8 cellular contexts compared by ENCODE assay signal in genomic region chr12:24947541-24948451, GRCh38. TPM values are rescaled to one million over a fixed set of nuclear protein-coding genes. Genes with fewer than 3 reads are reported as not detected.
A peak's percentile ranks its signal among the peaks of the same experiment; 100 is the strongest.
DNase-seq lines count a peak whose midpoint lies in the region; ATAC-seq, FAIRE-seq and TF ChIP-seq lines count a peak whose summit lies in the region.

No MANE protein-coding gene starts in this region.

- H3K4me1 ChIP-seq in endocrine pancreas (ENCODE audit: control insufficient read depth, insufficient read depth, low read length) (no peaks in the 10 kb centered on the region), pancreas (peaks cover 0 to 13% (median 5%) of the 10 kb centered on the region in 3 donors)

- intact Hi-C loops in pancreas (cut with DNase I): no loop called here

- no peak overlapping the region for H3K9ac ChIP-seq in endocrine pancreas (ENCODE audit: control insufficient read depth, insufficient read depth, low read length)

- no peak for FAIRE-seq in pancreas (lab: Jason Lieb, UNC)

- H3K36me3 ChIP-seq in endocrine pancreas (ENCODE audit: control insufficient read depth, insufficient read depth, low read length): no peaks in the 10 kb centered on the region
- no peaks in the 10 kb centered on the region for H3K36me3 ChIP-seq in pancreas

- no peaks in the 10 kb centered on the region for H3K9me3 ChIP-seq in endocrine pancreas (ENCODE audit: control insufficient read depth, low read length)
- H3K9me3 ChIP-seq in pancreas: no peaks in the 10 kb centered on the region

- peaks cover 11% of the 10 kb centered on the region for H3K27me3 ChIP-seq in endocrine pancreas (ENCODE audit: control insufficient read depth, insufficient read depth, low read length)
- H3K27me3 ChIP-seq in pancreas: no peaks in the 10 kb centered on the region

- peak overlapping the region; percentile 42 to 85 (median 58) for H3K27ac ChIP-seq in pancreas

- TF ChIP-seq CTCF in GM13976 (IDR thresholded peaks at IDR 0.05; ENCODE audit: borderline replicate concordance, control extremely low read depth, extremely low read depth, insufficient read depth, missing control alignments): no peak
- no peak for TF ChIP-seq CTCF in pancreas (IDR thresholded peaks at IDR 0.05)

- peak overlapping the region; percentile 85 for H3K4me3 ChIP-seq in endocrine pancreas (ENCODE audit: control insufficient read depth, insufficient read depth, low read length)
- H3K4me3 ChIP-seq in pancreas: peak overlapping the region; percentile 41 to 73 (median 53)

- peak; percentile 52 for DNase-seq in GM13976 (ENCODE audit: low spot score)
- peak; percentile 35 to 55 for DNase-seq in NCI-H526 (lab: John Stamatoyannopoulos, UW)
- no peak for DNase-seq in pancreas
- no peak for DNase-seq in stimulated activated CD4-positive, alpha-beta T cell treated with anti-CD3 and anti-CD28 coated beads, Interleukin-1b, Interleukin-23, amount 100 ng/mL, for 48 hours
- DNase-seq in SIG-M5 (lab: John Stamatoyannopoulos, UW): no peak
- DNase-seq in SKM-1 (lab: John Stamatoyannopoulos, UW; ENCODE audit: unreplicated experiment): no peak

- ATAC-seq in pancreas (peak in 2 of 4 donors; percentile 6), GM18867 (IDR thresholded peaks at IDR 0.05; ENCODE audit: unreplicated experiment) (no peak)

- 28 to 29% methylated on average over 12 of the region's 12 CpGs for WGBS in pancreas, 2 donors

- in situ Hi-C loops in GM13976 (cut with MboI; ENCODE audit: low sequenced_read_pairs, unreplicated experiment): no loop called here

RNA-seq across cellular contexts. Expression of gene BCAT1, which starts 1.1 kb away (rescaled TPM):
- 100 to 1,000 TPM in 1 of 6 donors, 10 to 100 TPM in 5; 54.4 to 121 (median 73.4) TPM for total RNA-seq in pancreas
- polyA plus RNA-seq in pancreas: 1 to 10 TPM; 7.6 to 9.6 TPM

Comparison
In these comparisons a context has a peak if more than half of its experiments do, and no peak if none do; other contexts are left out.
1. DNase-seq: peak in GM13976 (single experiment) and NCI-H526 (2 of 2); none in pancreas (0 of 6), stimulated activated CD4-positive, alpha-beta T cell treated with anti-CD3 and anti-CD28 coated beads, Interleukin-1b, Interleukin-23, amount 100 ng/mL, for 48 hours (single experiment), SIG-M5 (single experiment) and SKM-1 (single experiment).